Comparison of ENCODE assay signal across 1 cellular context in genomic region chr19:4712771-4713170, GRCh38.
TF ChIP-seq lines count a peak whose summit lies in the region.

No MANE protein-coding gene starts in this region.

TF ChIP-seq in HCT116, 20 proteins besides CTCF, POLR2A, EP300 and RAD21 (continued from another document):
- TF ChIP-seq FOSL1 (IDR thresholded peaks at IDR 0.05; ENCODE audit: low read depth) (no peak), SIN3A (IDR thresholded peaks at IDR 0.05; ENCODE audit: low read depth) (no peak), JUND (IDR thresholded peaks at IDR 0.05) (no peak), CBX3 (IDR thresholded peaks at IDR 0.05; ENCODE audit: low read depth) (no peak), ELF1 (IDR thresholded peaks at IDR 0.05; ENCODE audit: borderline replicate concordance, low read depth) (no peak), ZNF274 (IDR thresholded peaks at IDR 0.05; ENCODE audit: low read depth, low read length) (no peak), YY1 (IDR thresholded peaks at IDR 0.05; ENCODE audit: extremely low read depth, insufficient replicate concordance, low read depth, low read length) (no peak), CEBPB (IDR thresholded peaks at IDR 0.05; ENCODE audit: low read depth) (no peak), SP1 (IDR thresholded peaks at IDR 0.05; ENCODE audit: low read depth) (no peak), ZFX (IDR thresholded peaks at IDR 0.05) (no peak), ATF3 (IDR thresholded peaks at IDR 0.05) (no peak), TCF7L2 (IDR thresholded peaks at IDR 0.05; ENCODE audit: borderline replicate concordance, extremely low read depth, insufficient read depth, insufficient read length) (no peak), POLR2AphosphoS5 (IDR thresholded peaks at IDR 0.05; ENCODE audit: low read depth, low read length) (no peak), MAX (IDR thresholded peaks at IDR 0.05) (no peak), ZBTB33 (IDR thresholded peaks at IDR 0.05; ENCODE audit: extremely low read depth, insufficient replicate concordance, low read length) (no peak), SRF (IDR thresholded peaks at IDR 0.05; ENCODE audit: low read depth) (no peak), REST (IDR thresholded peaks at IDR 0.05; ENCODE audit: low read depth) (no peak)
